ENCODE assay signal across 20 cellular contexts in genomic region chr3:112627419-112627818, GRCh38. TPM values are rescaled to one million over a fixed set of nuclear protein-coding genes. Genes with fewer than 3 reads are reported as not detected.
DNase-seq lines count a peak whose midpoint lies in the region; ATAC-seq and TF ChIP-seq lines count a peak whose summit lies in the region.
"Had no signal": no experiment of that assay in that cellular context is flagged by ENCODE, and none has a peak within 500 bp of the region (broad histone marks: within the 10 kb centered on the region; RNA-seq: fewer than 3 reads in every experiment).

No MANE protein-coding gene starts in this region.

- H3K27ac ChIP-seq in left ventricle myocardium inferior (replicated peaks): peak overlapping the region; percentile 65
- H3K27ac ChIP-seq in aorta (ENCODE audit: low read depth in 1 of 2, low read length in 2 of 2): peak overlapping the region in 1 of 2 donors; percentile 49
- H3K27ac ChIP-seq: neutrophil, SJCRH30, upper lobe of right lung, WERI-Rb-1 had no signal

- no peaks in the 10 kb centered on the region for H3K36me3 Mint-ChIP-seq in progenitor cell of endocrine pancreas (ENCODE audit: insufficient read depth)
- H3K36me3 Mint-ChIP-seq: activated CD4-positive, alpha-beta memory T cell treated with anti-CD3 and anti-CD28 coated beads for 36 hours had no signal

- ATAC-seq in Right ventricle myocardium inferior (peak; percentile 78), aorta (ENCODE audit: low FRiP score) (peak; percentile 69)
- ATAC-seq: T-helper 17 cell, upper lobe of right lung had no signal

- TF ChIP-seq CTCF in left ventricle myocardium inferior (IDR thresholded peaks at IDR 0.05; ENCODE audit: borderline replicate concordance) (no peak), progenitor cell of endocrine pancreas (IDR thresholded peaks at IDR 0.05; ENCODE audit: unreplicated experiment) (no peak), lower leg skin (IDR thresholded peaks at IDR 0.05) (no peak)

- H3K4me3 Mint-ChIP-seq in progenitor cell of endocrine pancreas (ENCODE audit: low read depth): no peak overlapping the region
- H3K4me3 Mint-ChIP-seq: activated CD4-positive, alpha-beta memory T cell treated with anti-CD3 and anti-CD28 coated beads for 36 hours; activated naive CD4-positive, alpha-beta T cell treated with anti-CD3 and anti-CD28 coated beads for 36 hours; T-helper 17 cell had no signal

- peaks cover 21% of the 10 kb centered on the region for H3K4me1 Mint-ChIP-seq in progenitor cell of endocrine pancreas (ENCODE audit: low read depth)
- H3K4me1 Mint-ChIP-seq: T-helper 17 cell had no signal

- H3K27me3 Mint-ChIP-seq in progenitor cell of endocrine pancreas: no peaks in the 10 kb centered on the region

- DNase-seq in Right ventricle myocardium inferior (ENCODE audit: missing footprints) (no peak), cardiac septum (ENCODE audit: low spot score) (no peak), left ventricle myocardium inferior (peak; percentile 41), progenitor cell of endocrine pancreas (ENCODE audit: low spot score, unreplicated experiment) (no peak), aorta (peak in 1 of 2 donors; percentile 58), lower leg skin (ENCODE audit: low spot score in 2 of 2) (no peak), kidney tubule cell (ENCODE audit: low spot score) (no peak), NCI-H146 (lab: John Stamatoyannopoulos, UW) (no peak)
- DNase-seq: activated CD4-positive, alpha-beta memory T cell treated with anti-CD3 and anti-CD28 coated beads for 36 hours; activated naive CD4-positive, alpha-beta T cell treated with anti-CD3 and anti-CD28 coated beads for 36 hours; activated T-cell treated with anti-CD3 and anti-CD28 coated beads, Interleukin-2, amount 50 U/mL, for 1 hour; cerebellar nuclear complex; kidney; SJCRH30; stimulated activated naive CD4-positive, alpha-beta T cell; T-helper 17 cell; upper lobe of right lung; WERI-Rb-1 had no signal

- WGBS in aorta, 2 donors: 3 to 8% methylated on average over 4 of the region's 4 CpGs
- WGBS in lower leg skin, 2 donors: 41 to 66% methylated on average over 4 of the region's 4 CpGs

- H3K36me3 ChIP-seq in left ventricle myocardium inferior (no peaks in the 10 kb centered on the region), aorta (ENCODE audit: control insufficient read depth in 1 of 2, insufficient read depth in 2 of 2, low read length in 1 of 2) (peaks cover 0 to 3% of the 10 kb centered on the region in 2 donors)
- H3K36me3 ChIP-seq: ascending aorta, neutrophil, SJCRH30, upper lobe of right lung, WERI-Rb-1 had no signal

- no peak for TF ChIP-seq POLR2A in lower leg skin (IDR thresholded peaks at IDR 0.05)

- intact Hi-C loops in Right ventricle myocardium inferior (cut with DNase I): no loop called here
- intact Hi-C loops in cardiac septum (cut with DNase I): no loop called here
- intact Hi-C loops in left ventricle myocardium inferior (cut with micrococcal nuclease): no loop called here
- intact Hi-C loops in aorta (cut with DNase I): no loop called here
- intact Hi-C loops in lower leg skin (cut with DNase I; ENCODE audit: low total_unique reads): no loop called here

- H3K9me3 ChIP-seq in left ventricle myocardium inferior (replicated peaks): no peaks in the 10 kb centered on the region
- H3K9me3 ChIP-seq in aorta (ENCODE audit: control insufficient read depth, low read length): no peaks in the 10 kb centered on the region
- H3K9me3 ChIP-seq: ascending aorta, neutrophil, SJCRH30, upper lobe of right lung had no signal

- H3K9me3 Mint-ChIP-seq in progenitor cell of endocrine pancreas (ENCODE audit: low read depth): no peaks in the 10 kb centered on the region
- H3K9me3 Mint-ChIP-seq: activated CD4-positive, alpha-beta memory T cell treated with anti-CD3 and anti-CD28 coated beads for 36 hours; activated naive CD4-positive, alpha-beta T cell treated with anti-CD3 and anti-CD28 coated beads for 36 hours had no signal

- peaks cover 5% of the 10 kb centered on the region for H3K27me3 ChIP-seq in left ventricle myocardium inferior (ENCODE audit: low read depth)
- no peaks in the 10 kb centered on the region for H3K27me3 ChIP-seq in aorta (ENCODE audit: control insufficient read depth in 1 of 2, insufficient read depth in 2 of 2, low read length in 1 of 2)
- H3K27me3 ChIP-seq: ascending aorta, neutrophil, SJCRH30, upper lobe of right lung had no signal

- H3K27ac Mint-ChIP-seq in progenitor cell of endocrine pancreas: peak overlapping the region; percentile 34
- H3K27ac Mint-ChIP-seq: activated CD4-positive, alpha-beta memory T cell treated with anti-CD3 and anti-CD28 coated beads for 36 hours; activated naive CD4-positive, alpha-beta T cell treated with anti-CD3 and anti-CD28 coated beads for 36 hours; T-helper 17 cell had no signal

- no peak overlapping the region for H3K4me3 ChIP-seq in left ventricle myocardium inferior
- H3K4me3 ChIP-seq in aorta (ENCODE audit: low read length in 2 of 2): no peak overlapping the region
- no peak overlapping the region for H3K4me3 ChIP-seq in lower leg skin (ENCODE audit: low read depth, poor library complexity, severe bottlenecking)
- H3K4me3 ChIP-seq: ascending aorta, SJCRH30, upper lobe of right lung had no signal

- H3K4me1 ChIP-seq in left ventricle myocardium inferior: no peaks in the 10 kb centered on the region
- peaks cover 0 to 5% of the 10 kb centered on the region in 2 donors for H3K4me1 ChIP-seq in aorta (ENCODE audit: control insufficient read depth in 1 of 2, insufficient read depth in 2 of 2, low read length in 2 of 2)

RNA-seq across cellular contexts. Expression of gene CCDC80, which starts 13.5 kb away (rescaled TPM):
- total RNA-seq in Right ventricle myocardium inferior: 78.2 TPM
- 122 TPM for total RNA-seq in cardiac septum
- 171 TPM for total RNA-seq in left ventricle myocardium inferior
- total RNA-seq in progenitor cell of endocrine pancreas: 9.1 and 13.3 TPM in 2 replicates
- total RNA-seq in aorta: 1,000 to 10,000 TPM in 1 of 2 donors, 100 to 1,000 TPM in 1; 241 to 1,615 TPM
- 10 to 100 TPM; 64.5 to 99.8 TPM for polyA plus RNA-seq in aorta
- 10 to 100 TPM in 3 of 4 donors, 1 to 10 TPM in 1; 7.4 to 53.3 (median 10.6) TPM for total RNA-seq in lower leg skin
- total RNA-seq: activated CD4-positive, alpha-beta memory T cell treated with anti-CD3 and anti-CD28 coated beads for 36 hours; activated naive CD4-positive, alpha-beta T cell treated with anti-CD3 and anti-CD28 coated beads for 36 hours; T-helper 17 cell had no signal
